11 cellular contexts compared by ENCODE assay signal in genomic region chr1:109930252-109930993, GRCh38. TPM values are rescaled to one million over a fixed set of nuclear protein-coding genes. Genes with fewer than 3 reads are reported as not detected.
DNase-seq lines count a peak whose midpoint lies in the region; ATAC-seq and TF ChIP-seq lines count a peak whose summit lies in the region.
"Had no signal": no experiment of that assay in that cellular context is flagged by ENCODE, and none has a peak within 500 bp of the region (broad histone marks: within the 10 kb centered on the region; RNA-seq: fewer than 3 reads in every experiment).

No MANE protein-coding gene starts in this region.

- H3K4me1 ChIP-seq in heart left ventricle (peaks cover 9 to 76% (median 52%) of the 10 kb centered on the region in 12 donors), trophoblast cell (ENCODE audit: control insufficient read depth in 1 of 2, insufficient read depth in 2 of 2, low read length in 2 of 2) (peaks cover 29 to 33% of the 10 kb centered on the region in 2 experiments)

- H3K14ac ChIP-seq in trophoblast cell (ENCODE audit: low read length): peak overlapping the region; percentile 31

- no peak overlapping the region for H3K23ac ChIP-seq in trophoblast cell (ENCODE audit: low read length)

- H2AFZ ChIP-seq in trophoblast cell (ENCODE audit: insufficient read depth, low read length, poor library complexity): no peak overlapping the region

- peak overlapping the region; percentile 65 for H2BK120ac ChIP-seq in trophoblast cell (ENCODE audit: insufficient read depth, low read length, poor library complexity)

- peak overlapping the region; percentile 51 for H3K18ac ChIP-seq in trophoblast cell (ENCODE audit: low read length)

- 82 to 93% (median 88%) methylated on average over 9 of the region's 9 CpGs for WGBS in heart left ventricle, 4 donors
- WGBS in trophoblast cell (ENCODE audit: extremely low coverage, insufficient coverage, insufficient read length): no CpG with 5 or more reads among the region's 9 CpGs

- H2BK5ac ChIP-seq in trophoblast cell (ENCODE audit: low read depth, low read length, poor library complexity): peak overlapping the region; percentile 1

- peak overlapping the region; percentile 69 for H4K91ac ChIP-seq in trophoblast cell (ENCODE audit: low read depth, low read length)

- peak overlapping the region; percentile 78 for H2AK5ac ChIP-seq in trophoblast cell (ENCODE audit: low read length)

- H3K27ac ChIP-seq in heart left ventricle (peak overlapping the region; percentile 10 to 86 (median 79)), trophoblast cell (ENCODE audit: low read depth, low read length) (peak overlapping the region; percentile 53)

- H3K79me2 ChIP-seq in trophoblast cell (ENCODE audit: control insufficient read depth, insufficient read depth, low read length, poor library complexity): peaks cover 1% of the 10 kb centered on the region

- H3K79me1 ChIP-seq in trophoblast cell (ENCODE audit: low read length): peaks cover 19% of the 10 kb centered on the region

- H3K4me3 ChIP-seq in heart left ventricle: no peak overlapping the region
- no peak overlapping the region for H3K4me3 ChIP-seq in epithelial cell of proximal tubule (ENCODE audit: low read depth, low read length)
- H3K4me3 ChIP-seq in trophoblast cell (ENCODE audit: low read depth, low read length): peak overlapping the region; percentile 5

- no peak for TF ChIP-seq CTCF in heart left ventricle (IDR thresholded peaks at IDR 0.05)
- TF ChIP-seq CTCF in epithelial cell of proximal tubule (conservative IDR thresholded peaks at IDR 0.05; ENCODE audit: low read depth, low read length): peak; percentile 15

- TF ChIP-seq POLR2A in heart left ventricle (IDR thresholded peaks at IDR 0.05): no peak

- H3K4me2 ChIP-seq in trophoblast cell (ENCODE audit: low read length): no peak overlapping the region

- H3K27me3 ChIP-seq in heart left ventricle (no peaks in the 10 kb centered on the region), trophoblast cell (ENCODE audit: insufficient read depth, low read length) (no peaks in the 10 kb centered on the region)

- no peak overlapping the region for H3K4ac ChIP-seq in trophoblast cell (ENCODE audit: low read depth, low read length)

- no peak overlapping the region for H4K8ac ChIP-seq in trophoblast cell (ENCODE audit: low read depth, low read length)

- H3K9ac ChIP-seq in trophoblast cell (ENCODE audit: low read length): no peak overlapping the region

- H3K9me3 ChIP-seq in heart left ventricle (no peaks in the 10 kb centered on the region), trophoblast cell (ENCODE audit: insufficient read depth, low read depth, low read length) (no peaks in the 10 kb centered on the region)

- ATAC-seq in heart left ventricle: no peak
- no peak for ATAC-seq in Right ventricle myocardium superior (ENCODE audit: poor library complexity)
- ATAC-seq in GM18498 (IDR thresholded peaks at IDR 0.05; ENCODE audit: unreplicated experiment): no peak
- ATAC-seq in HG03378 (IDR thresholded peaks at IDR 0.05; ENCODE audit: unreplicated experiment): no peak

- no peak overlapping the region for H4K12ac ChIP-seq in trophoblast cell (ENCODE audit: low read depth, low read length)

- peak overlapping the region; percentile 58 for H2BK12ac ChIP-seq in trophoblast cell (ENCODE audit: low read length)

- H3K36me3 ChIP-seq in heart left ventricle (peaks cover 0 to 39% (median 30%) of the 10 kb centered on the region in 9 donors), trophoblast cell (ENCODE audit: control insufficient read depth in 1 of 2, insufficient read depth in 2 of 2, low read length in 2 of 2) (peaks cover 34 to 35% of the 10 kb centered on the region in 2 experiments)

- intact Hi-C loops in heart left ventricle (cut with DNase I) (no loop called here), Right ventricle myocardium superior (cut with DNase I) (no loop called here), posterior vena cava (cut with DNase I) (no loop called here)

- DNase-seq in heart left ventricle: no peak
- DNase-seq in Right ventricle myocardium superior: no peak
- no peak for DNase-seq in epithelial cell of proximal tubule (ENCODE audit: low read depth)
- no peak for DNase-seq in trophoblast cell
- peak; percentile 38 for DNase-seq in ureter (ENCODE audit: low spot score)
- no peak for DNase-seq in posterior vena cava (ENCODE audit: low spot score)
- DNase-seq: activated CD4-positive, CD25-positive, alpha-beta regulatory T cell treated with anti-CD3 and anti-CD28 coated beads, Interleukin-2, amount 50 U/mL, for 72 hours; activated gamma-delta T cell treated with Interleukin-2 at 50 U/mL for 16 hours; AML-193 had no signal

RNA-seq across cellular contexts. Expression of gene CSF1, which starts 19.8 kb away (rescaled TPM):
- total RNA-seq in heart left ventricle (10 to 100 TPM in 8 of 9 donors, 1 to 10 TPM in 1; 9.0 to 64.8 (median 14.5) TPM), Right ventricle myocardium superior (16.0 TPM), epithelial cell of proximal tubule (12.6 and 20.1 TPM in 2 replicates), ureter (26.1 TPM), posterior vena cava (10 to 100 TPM; 64.1 to 68.7 TPM)
- polyA plus RNA-seq in heart left ventricle: 1 to 10 TPM; 9.1 to 9.9 TPM
- polyA plus RNA-seq in trophoblast cell (2013): 10.4 and 10.7 TPM in 2 replicates

RNA-seq across cellular contexts. Expression of gene AHCYL1, which starts 54.1 kb away (rescaled TPM):
- 10 to 100 TPM; 31.1 to 56.7 (median 48.7) TPM for total RNA-seq in heart left ventricle
- polyA plus RNA-seq in heart left ventricle: 10 to 100 TPM; 23.8 to 37.2 TPM
- total RNA-seq in Right ventricle myocardium superior: 39.8 TPM
- 46.4 and 54.9 TPM in 2 replicates for total RNA-seq in epithelial cell of proximal tubule
- polyA plus RNA-seq in trophoblast cell (2013): 84.4 and 84.7 TPM in 2 replicates
- total RNA-seq in ureter: 71.0 TPM
- total RNA-seq in posterior vena cava: 10 to 100 TPM; 64.9 to 67.3 TPM
